25 cellular contexts compared by ENCODE assay signal in the genomic region with DNA sequence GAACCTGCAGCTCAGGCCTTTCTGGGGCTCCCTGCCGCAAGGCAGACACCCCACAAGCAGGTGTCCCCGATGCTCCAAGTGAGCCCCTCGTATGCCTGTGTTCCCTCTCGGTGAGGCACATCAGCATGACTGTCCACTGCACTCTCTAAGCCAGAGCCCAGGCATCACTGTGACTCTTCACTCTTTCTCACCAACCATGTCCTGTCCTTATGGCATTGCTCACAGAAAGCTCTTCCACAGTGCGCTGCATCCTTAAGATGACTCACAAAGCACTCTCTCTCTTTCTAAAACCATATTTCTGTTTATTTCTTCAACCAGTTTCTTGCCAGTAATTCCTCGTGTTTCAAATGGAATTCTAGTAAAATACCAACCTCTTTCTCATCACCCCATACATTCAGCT. TPM values are rescaled to one million over a fixed set of nuclear protein-coding genes. Genes with fewer than 3 reads are reported as not detected.
"Had no signal": no experiment of that assay in that cellular context is flagged by ENCODE, and none has a peak within 500 bp of the region (broad histone marks: within the 10 kb centered on the region; RNA-seq: fewer than 3 reads in every experiment).

No MANE protein-coding gene starts in this region.

- DNase-seq: cortex of kidney; dorsolateral prefrontal cortex; effector CD8-positive, alpha-beta T cell; foreskin keratinocyte; head of caudate nucleus; kidney; left colon; left ventricle myocardium superior; mesenchymal stem cell; midbrain; occipital lobe; pancreas; right cardiac atrium; small intestine; stimulated activated CD4-positive, alpha-beta T cell treated with anti-CD3 and anti-CD28 coated beads, Interleukin-12 subunit alpha, Interleukin-12 subunit beta, amount 100 ng/mL, for 4 hours; stimulated activated naive CD4-positive, alpha-beta T cell; stomach; substantia nigra; transverse colon had no signal

- H3K4me3 Mint-ChIP-seq: nephron had no signal

- ATAC-seq: foreskin keratinocyte, left colon, left ventricle myocardium superior, pancreas had no signal

- H3K27me3 Mint-ChIP-seq: progenitor cell of endocrine pancreas had no signal

- H3K4me1 Mint-ChIP-seq: nephron had no signal

- H3K4me3 ChIP-seq: dorsolateral prefrontal cortex, esophagus muscularis mucosa, hepatocyte, lung, pancreas, stomach, thoracic aorta, transverse colon had no signal

- H3K27ac Mint-ChIP-seq: nephron, progenitor cell of endocrine pancreas had no signal

RNA-seq across cellular contexts. Expression of a gene that starts 18.1 kb away (rescaled TPM):
- total RNA-seq: esophagus muscularis mucosa, foreskin keratinocyte, hepatocyte, kidney, left colon, left ventricle myocardium superior, lung, occipital lobe, pancreas, progenitor cell of endocrine pancreas, right cardiac atrium, stomach, thoracic aorta, transverse colon had no signal
